Comparison of ENCODE assay signal across 20 cellular contexts in the genomic region with DNA sequence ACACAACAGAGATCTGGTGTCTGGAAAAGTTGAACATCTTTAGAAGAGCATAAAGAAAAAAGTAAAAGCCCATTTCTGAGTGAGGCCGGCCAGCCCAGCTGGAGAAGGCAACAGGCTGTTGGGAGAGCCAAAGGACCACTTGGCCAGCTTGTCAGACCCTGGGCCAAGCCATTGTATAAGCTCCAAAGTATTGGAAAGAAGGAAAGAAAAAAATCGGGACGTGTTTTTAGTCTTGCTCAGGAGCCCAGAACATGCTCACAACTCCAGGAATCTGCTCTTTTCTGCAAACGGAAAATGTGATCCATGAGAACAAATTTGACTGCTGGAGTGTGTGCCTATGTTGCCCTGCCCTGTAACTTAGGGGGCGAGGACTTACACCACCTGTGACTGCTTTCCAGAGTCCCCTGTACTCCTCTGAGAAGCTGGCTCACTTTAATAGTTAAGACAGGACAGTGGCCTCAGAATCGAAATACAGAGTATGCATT. TPM values are rescaled to one million over a fixed set of nuclear protein-coding genes. Genes with fewer than 3 reads are reported as not detected.
A peak's percentile ranks its signal among the peaks of the same experiment; 100 is the strongest.
DNase-seq lines count a peak whose midpoint lies in the region; ATAC-seq and TF ChIP-seq lines count a peak whose summit lies in the region.
"Had no signal": no experiment of that assay in that cellular context is flagged by ENCODE, and none has a peak within 500 bp of the region (broad histone marks: within the 10 kb centered on the region; RNA-seq: fewer than 3 reads in every experiment).

No MANE protein-coding gene starts in this region.

- no peak overlapping the region for H3K4me3 ChIP-seq in gastroesophageal sphincter
- no peak overlapping the region for H3K4me3 ChIP-seq in uterus
- H3K4me3 ChIP-seq: upper lobe of right lung had no signal

- no peak overlapping the region for H3K27ac Mint-ChIP-seq in activated naive CD4-positive, alpha-beta T cell treated with anti-CD3 and anti-CD28 coated beads, Interleukin-2, amount 50 U/mL, for 72 hours
- H3K27ac Mint-ChIP-seq: activated naive CD4-positive, alpha-beta T cell treated with anti-CD3 and anti-CD28 coated beads, Interleukin-2, amount 50 U/mL, for 24 hours; activated T-helper 1 cell treated with anti-CD3 and anti-CD28 coated beads, Interleukin-12 subunit alpha, Interleukin-12 subunit beta, Interleukin-2, Interleukin-4 antibody, amounts not matched to agents 30 ng/mL and 10 ng/mL and 1 ng/mL, durations not matched to agents 14 hours and 24 hours and 36 hours; CD8-positive, alpha-beta memory T cell; immature natural killer cell had no signal

- intact Hi-C loops in uterus (cut with DNase I; ENCODE audit: low total_unique reads) = no loop called here

- ATAC-seq in gastroesophageal sphincter (peak; percentile 66), HG02798 (IDR thresholded peaks at IDR 0.05; ENCODE audit: poor library complexity, unreplicated experiment) (no peak)
- ATAC-seq in activated naive CD4-positive, alpha-beta T cell treated with anti-CD3 and anti-CD28 coated beads, Interleukin-2, amount 50 U/mL, for 72 hours = no peak
- ATAC-seq: SK-N-SH treated with all-trans-retinoic acid at 6 μM for 48 hours, upper lobe of right lung had no signal

- peaks cover 0 to 19% (median 0%) of the 10 kb centered on the region in 3 donors for H3K4me1 ChIP-seq in gastroesophageal sphincter
- H3K4me1 ChIP-seq in uterus = no peaks in the 10 kb centered on the region
- H3K4me1 ChIP-seq: upper lobe of right lung had no signal

- H3K9me3 ChIP-seq in gastroesophageal sphincter (no peaks in the 10 kb centered on the region), uterus (no peaks in the 10 kb centered on the region)
- H3K9me3 ChIP-seq: upper lobe of right lung had no signal

- H3K9me3 Mint-ChIP-seq in activated naive CD4-positive, alpha-beta T cell treated with anti-CD3 and anti-CD28 coated beads, Interleukin-2, amount 50 U/mL, for 72 hours = no peaks in the 10 kb centered on the region
- H3K9me3 Mint-ChIP-seq: activated naive CD4-positive, alpha-beta T cell treated with anti-CD3 and anti-CD28 coated beads, Interleukin-2, amount 50 U/mL, for 24 hours; activated T-helper 1 cell treated with anti-CD3 and anti-CD28 coated beads, Interleukin-12 subunit alpha, Interleukin-12 subunit beta, Interleukin-2, Interleukin-4 antibody, amounts not matched to agents 30 ng/mL and 10 ng/mL and 1 ng/mL, durations not matched to agents 14 hours and 24 hours and 36 hours; CD8-positive, alpha-beta memory T cell; immature natural killer cell had no signal

- peak overlapping the region in 2 of 4 donors; percentile 39 to 56 for H3K27ac ChIP-seq in gastroesophageal sphincter
- peak overlapping the region; percentile 57 to 60 for H3K27ac ChIP-seq in uterus
- H3K27ac ChIP-seq: upper lobe of right lung had no signal

- no peaks in the 10 kb centered on the region for H3K36me3 Mint-ChIP-seq in activated naive CD4-positive, alpha-beta T cell treated with anti-CD3 and anti-CD28 coated beads, Interleukin-2, amount 50 U/mL, for 72 hours
- H3K36me3 Mint-ChIP-seq: activated naive CD4-positive, alpha-beta T cell treated with anti-CD3 and anti-CD28 coated beads, Interleukin-2, amount 50 U/mL, for 24 hours; CD8-positive, alpha-beta memory T cell; immature natural killer cell had no signal

- H3K27me3 ChIP-seq in gastroesophageal sphincter (no peaks in the 10 kb centered on the region), uterus (no peaks in the 10 kb centered on the region)
- H3K27me3 ChIP-seq: upper lobe of right lung had no signal

- no peak for TF ChIP-seq POLR2A in gastroesophageal sphincter (IDR thresholded peaks at IDR 0.05)
- no peak for TF ChIP-seq POLR2A in uterus (IDR thresholded peaks at IDR 0.05)

- DNase-seq in activated effector memory CD4-positive, alpha-beta T cell treated with anti-CD3 and anti-CD28 coated beads, Interleukin-2, amount 50 U/mL, for 16 hours = peak; percentile 1
- no peak for DNase-seq in activated effector memory CD4-positive, alpha-beta T cell treated with Interleukin-2 at 50 U/mL for 16 hours
- DNase-seq in mucosa of gallbladder (ENCODE audit: low spot score) (peak; percentile 21), uterus (peak in 1 of 2 donors; percentile 42), GM20000 (ENCODE audit: low spot score) (no peak)
- no peak for DNase-seq in activated naive CD4-positive, alpha-beta T cell treated with anti-CD3 and anti-CD28 coated beads, Interleukin-2, amount 50 U/mL, for 72 hours (ENCODE audit: low spot score in 2 of 2)
- DNase-seq: activated CD4-positive, alpha-beta T cell treated with anti-CD3 and anti-CD28 coated beads, Interleukin-2, amount 50 U/mL, for 1 hour; CD8-positive, alpha-beta memory T cell; immature natural killer cell; IMR-90; NCI-H1092 treated with DMSO at 0.1 percent for 48 hours; NCI-H1930; NCI-H226; NCI-H82; upper lobe of right lung had no signal

- H3K36me3 ChIP-seq in gastroesophageal sphincter (peaks cover 0 to 8% of the 10 kb centered on the region in 2 donors), uterus (no peaks in the 10 kb centered on the region)
- H3K36me3 ChIP-seq: upper lobe of right lung had no signal

- TF ChIP-seq EP300 in gastroesophageal sphincter (IDR thresholded peaks at IDR 0.05) = no peak

- no peak for TF ChIP-seq CTCF in gastroesophageal sphincter (IDR thresholded peaks at IDR 0.05)
- TF ChIP-seq CTCF in uterus (IDR thresholded peaks at IDR 0.05) = no peak
- no peak for TF ChIP-seq CTCF in GM20000 (IDR thresholded peaks at IDR 0.05; ENCODE audit: extremely low read depth, missing control alignments)

- 51 to 56% methylated on average over 4 to 6 of the region's 6 CpGs for WGBS in gastroesophageal sphincter (ENCODE audit: low coverage in 1 of 2), 2 donors

RNA-seq across cellular contexts. Expression of a gene that starts 10.4 kb away (rescaled TPM):
- 10 to 100 TPM; 40.1 to 68.8 (median 55.6) TPM for total RNA-seq in gastroesophageal sphincter
- 47.2 TPM for total RNA-seq in mucosa of gallbladder
- total RNA-seq in uterus = 10 to 100 TPM; 21.0 to 85.2 (median 51.8) TPM
- total RNA-seq in activated naive CD4-positive, alpha-beta T cell treated with anti-CD3 and anti-CD28 coated beads, Interleukin-2, amount 50 U/mL, for 72 hours = 10 to 100 TPM; 66.6 to 84.1 TPM

RNA-seq across cellular contexts. Expression of a gene that starts 15.7 kb away (rescaled TPM):
- total RNA-seq in gastroesophageal sphincter (100 to 1,000 TPM in 1 of 4 donors, 10 to 100 TPM in 3; 43.7 to 114 (median 74.5) TPM), mucosa of gallbladder (19.2 TPM), uterus (10 to 100 TPM; 10.5 to 22.5 (median 14.4) TPM)
- total RNA-seq in activated naive CD4-positive, alpha-beta T cell treated with anti-CD3 and anti-CD28 coated beads, Interleukin-2, amount 50 U/mL, for 72 hours = under 1 TPM in 1 of 2 donors, not detected in 1; 0.04 TPM
- total RNA-seq: activated T-helper 1 cell treated with anti-CD3 and anti-CD28 coated beads, Interleukin-12 subunit alpha, Interleukin-12 subunit beta, Interleukin-2, Interleukin-4 antibody, amounts not matched to agents 30 ng/mL and 10 ng/mL and 1 ng/mL, durations not matched to agents 14 hours and 24 hours and 36 hours had no signal

Comparison
In these comparisons a context has a peak if more than half of its experiments do, and no peak if none do; other contexts are left out.
1. DNase-seq: peak in activated effector memory CD4-positive, alpha-beta T cell treated with anti-CD3 and anti-CD28 coated beads, Interleukin-2, amount 50 U/mL, for 16 hours (single experiment) and mucosa of gallbladder (single experiment); none in activated effector memory CD4-positive, alpha-beta T cell treated with Interleukin-2 at 50 U/mL for 16 hours (single experiment), activated naive CD4-positive, alpha-beta T cell treated with anti-CD3 and anti-CD28 coated beads, Interleukin-2, amount 50 U/mL, for 72 hours (0 of 2) and GM20000 (single experiment).
2. RNA of a gene that starts 15.7 kb away (total RNA-seq): 43.7 to 114 TPM in gastroesophageal sphincter, 19.2 TPM in mucosa of gallbladder (single experiment) and 10.5 to 22.5 TPM in uterus; 0.04 TPM in activated naive CD4-positive, alpha-beta T cell treated with anti-CD3 and anti-CD28 coated beads, Interleukin-2, amount 50 U/mL, for 72 hours; every median in the first group is over 10 times any median in the second.